ENCODE assay signal across 1 cellular context in genomic region chr10:50582766-50583762, GRCh38.
TF ChIP-seq lines count a peak whose summit lies in the region.

No MANE protein-coding gene starts in this region.

TF ChIP-seq in IMR-90, 13 proteins besides CTCF, POLR2A, EP300 and RAD21:
- TF ChIP-seq FOS (IDR thresholded peaks at IDR 0.05; ENCODE audit: low read depth, low read length) (no peak), USF2 (IDR thresholded peaks at IDR 0.05; ENCODE audit: low read depth, low read length) (peak; percentile 43)
